In genomic region chr14:37594238-37594915, GRCh38 we compare ENCODE assay signal across 8 cellular contexts. TPM values are rescaled to one million over a fixed set of nuclear protein-coding genes. Genes with fewer than 3 reads are reported as not detected.
DNase-seq lines count a peak whose midpoint lies in the region; ATAC-seq, FAIRE-seq and TF ChIP-seq lines count a peak whose summit lies in the region.

No MANE protein-coding gene starts in this region.

- H3K4me3 Mint-ChIP-seq in activated T-helper 17 cell treated with anti-CD3 and anti-CD28 coated beads, Interleukin-2, amount 50 U/mL, for 72 hours = peak overlapping the region; percentile 53
- peak overlapping the region; percentile 90 for H3K4me3 Mint-ChIP-seq in glutamatergic neuron (ENCODE audit: unreplicated experiment)

- H3K27ac Mint-ChIP-seq in activated T-helper 17 cell treated with anti-CD3 and anti-CD28 coated beads, Interleukin-2, amount 50 U/mL, for 72 hours = no peak overlapping the region
- H3K27ac Mint-ChIP-seq in glutamatergic neuron (ENCODE audit: unreplicated experiment) = no peak overlapping the region

- H3K9me3 Mint-ChIP-seq in activated T-helper 17 cell treated with anti-CD3 and anti-CD28 coated beads, Interleukin-2, amount 50 U/mL, for 72 hours = peaks cover 1% of the 10 kb centered on the region
- peaks cover 16% of the 10 kb centered on the region for H3K9me3 Mint-ChIP-seq in glutamatergic neuron (ENCODE audit: unreplicated experiment)

- H3K27me3 Mint-ChIP-seq in activated T-helper 17 cell treated with anti-CD3 and anti-CD28 coated beads, Interleukin-2, amount 50 U/mL, for 72 hours = peaks cover 58% of the 10 kb centered on the region
- H3K27me3 Mint-ChIP-seq in glutamatergic neuron (ENCODE audit: unreplicated experiment) = peaks cover 45% of the 10 kb centered on the region

- H3K4me1 Mint-ChIP-seq in activated T-helper 17 cell treated with anti-CD3 and anti-CD28 coated beads, Interleukin-2, amount 50 U/mL, for 72 hours = peaks cover 7% of the 10 kb centered on the region
- H3K4me1 Mint-ChIP-seq in glutamatergic neuron (ENCODE audit: low read depth, unreplicated experiment) = peaks cover 16% of the 10 kb centered on the region

- no peak for FAIRE-seq in D721Med (lab: Jason Lieb, UNC)

- DNase-seq in D721Med (ENCODE audit: insufficient read length, low spot score) (no peak), HT-29 (ENCODE audit: low spot score) (peak; percentile 99), NCI-H526 (lab: John Stamatoyannopoulos, UW) (peak; percentile 94 to 96), glutamatergic neuron (peak; percentile 81), pulmonary artery endothelial cell (ENCODE audit: low read depth, low spot score) (peak; percentile 36)

- no peak for ATAC-seq in activated T-helper 17 cell treated with anti-CD3 and anti-CD28 coated beads, Interleukin-2, amount 50 U/mL, for 72 hours (replicated peaks)
- ATAC-seq in GM18519 (IDR thresholded peaks at IDR 0.05; ENCODE audit: low FRiP score, unreplicated experiment) (no peak), HG02759 (IDR thresholded peaks at IDR 0.05; ENCODE audit: unreplicated experiment) (no peak)

- TF ChIP-seq CTCF in D721Med (IDR thresholded peaks at IDR 0.05; ENCODE audit: insufficient read depth, missing control alignments) (peak; percentile 84), glutamatergic neuron (IDR thresholded peaks at IDR 0.05; ENCODE audit: partially characterized antibody, unreplicated experiment) (peak; percentile 95)

- peaks cover 26% of the 10 kb centered on the region for H3K36me3 Mint-ChIP-seq in activated T-helper 17 cell treated with anti-CD3 and anti-CD28 coated beads, Interleukin-2, amount 50 U/mL, for 72 hours (ENCODE audit: low read depth)
- no peaks in the 10 kb centered on the region for H3K36me3 Mint-ChIP-seq in glutamatergic neuron (ENCODE audit: unreplicated experiment)

RNA-seq across cellular contexts. Expression of gene FOXA1, which starts 0.7 kb away (rescaled TPM):
- 191 and 199 TPM in 2 replicates for total RNA-seq in HT-29 (2014; rRNA removed; shearing (Covaris generic))
- total RNA-seq in activated T-helper 17 cell treated with anti-CD3 and anti-CD28 coated beads, Interleukin-2, amount 50 U/mL, for 72 hours = under 1 TPM in 1 of 2 donors, not detected in 1; 0.21 TPM
- total RNA-seq in glutamatergic neuron (ENCODE audit: unreplicated experiment) = not detected
- total RNA-seq in pulmonary artery endothelial cell = 0.07 TPM in 1 of 2 replicates, not detected in the other

RNA-seq across cellular contexts. Expression of gene TTC6, which starts 1.1 kb away (rescaled TPM):
- total RNA-seq in HT-29 (2014; rRNA removed; shearing (Covaris generic)) = 6.2 and 6.3 TPM in 2 replicates
- not detected for total RNA-seq in activated T-helper 17 cell treated with anti-CD3 and anti-CD28 coated beads, Interleukin-2, amount 50 U/mL, for 72 hours
- 0.44 TPM for total RNA-seq in glutamatergic neuron (ENCODE audit: unreplicated experiment)
- under 0.01 TPM in 1 of 2 replicates, not detected in the other for total RNA-seq in pulmonary artery endothelial cell

Comparison
In these comparisons a context has a peak if more than half of its experiments do, and no peak if none do; other contexts are left out.
1. RNA of gene FOXA1, which starts 0.7 kb away (total RNA-seq): 191 to 199 TPM in HT-29; 0.21 TPM in activated T-helper 17 cell treated with anti-CD3 and anti-CD28 coated beads, Interleukin-2, amount 50 U/mL, for 72 hours, not detected in glutamatergic neuron (single experiment) and 0.07 TPM in pulmonary artery endothelial cell; every median in the first group is over 100 times any median in the second.